In the genomic region with DNA sequence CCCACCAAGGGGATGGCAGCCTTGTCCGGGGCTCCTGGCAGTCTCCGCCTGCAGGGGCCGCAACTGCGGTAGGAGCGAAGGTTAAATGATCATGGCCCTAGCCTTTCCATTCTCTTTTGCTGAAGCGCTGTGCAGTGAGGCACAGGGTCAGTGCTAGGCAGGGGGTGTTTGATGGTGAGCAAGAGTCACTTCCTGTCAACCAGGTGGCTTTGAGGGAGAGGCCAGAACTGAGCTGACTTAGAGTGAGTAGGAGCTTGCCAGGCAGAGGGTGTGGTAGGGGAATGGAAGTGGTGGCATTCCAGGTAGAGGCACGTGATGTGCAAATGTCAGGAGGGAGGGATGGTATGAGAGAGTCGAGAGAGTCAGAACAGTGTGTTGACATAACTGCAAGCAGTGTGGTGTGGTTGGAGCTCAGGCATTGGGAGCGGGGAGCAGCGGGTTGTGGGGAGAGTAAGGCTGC, we compare ENCODE assay signal across 10 cellular contexts. TPM values are rescaled to one million over a fixed set of nuclear protein-coding genes. Genes with fewer than 3 reads are reported as not detected.
DNase-seq lines count a peak whose midpoint lies in the region; ATAC-seq and TF ChIP-seq lines count a peak whose summit lies in the region.
"Had no signal": no experiment of that assay in that cellular context is flagged by ENCODE, and none has a peak within 500 bp of the region (broad histone marks: within the 10 kb centered on the region; RNA-seq: fewer than 3 reads in every experiment).

No MANE protein-coding gene starts in this region.

- H3K4me1 ChIP-seq in CD8-positive, alpha-beta T cell (ENCODE audit: insufficient read depth, low read length) = no peaks in the 10 kb centered on the region

- intact Hi-C loops in CD8-positive, alpha-beta T cell (cut with DNase I, micrococcal nuclease) = no loop called here

- POLR2A ChIA-PET in CD8-positive, alpha-beta T cell (lab: Charles Lee) = interaction anchor here (1.0 kb wide), 1 partner anchor 29 kb away, joined by 4 read pairs; no protein-coding TSS in a partner anchor

- DNase-seq in CD8-positive, alpha-beta T cell = peak in 1 of 7 experiments; percentile 29
- DNase-seq in HK-2 (ENCODE audit: unreplicated experiment) (peak; percentile 17), brain microvascular endothelial cell (no peak), naive B cell (peak; percentile 9), NOMO-1 (lab: John Stamatoyannopoulos, UW; ENCODE audit: unreplicated experiment in 2 of 2) (no peak), retina (no peak), Kasumi-1 (lab: John Stamatoyannopoulos, UW) (no peak), AG08395 (ENCODE audit: low spot score) (no peak)
- DNase-seq: left cardiac atrium, NCI-H524 had no signal

- H3K36me3 Mint-ChIP-seq in CD8-positive, alpha-beta T cell = peaks cover 91% of the 10 kb centered on the region
- peaks cover 29 to 48% of the 10 kb centered on the region in 2 donors for H3K36me3 Mint-ChIP-seq in naive B cell

- H3K4me3 Mint-ChIP-seq in CD8-positive, alpha-beta T cell = no peak overlapping the region
- H3K4me3 Mint-ChIP-seq in naive B cell = peak overlapping the region in 6 of 8 donors; percentile 2 to 80 (median 36)

- peaks cover 5% of the 10 kb centered on the region for H3K36me3 ChIP-seq in CD8-positive, alpha-beta T cell (ENCODE audit: insufficient read depth, low read length)
- no peaks in the 10 kb centered on the region for H3K36me3 ChIP-seq in brain microvascular endothelial cell (replicated peaks)

- H3K9me3 Mint-ChIP-seq in CD8-positive, alpha-beta T cell = no peaks in the 10 kb centered on the region
- no peaks in the 10 kb centered on the region for H3K9me3 Mint-ChIP-seq in naive B cell

- no peaks in the 10 kb centered on the region for H3K9me3 ChIP-seq in CD8-positive, alpha-beta T cell (ENCODE audit: low read length)

- peak overlapping the region; percentile 89 for H3K27ac Mint-ChIP-seq in CD8-positive, alpha-beta T cell
- peak overlapping the region; percentile 99 for H3K27ac Mint-ChIP-seq in naive B cell

- H3K4me1 Mint-ChIP-seq in CD8-positive, alpha-beta T cell (ENCODE audit: low read depth) = peaks cover 9% of the 10 kb centered on the region
- H3K4me1 Mint-ChIP-seq in naive B cell = peaks cover 38 to 57% (median 39%) of the 10 kb centered on the region in 3 donors

- no peak for ATAC-seq in CD8-positive, alpha-beta T cell
- no peak for ATAC-seq in naive B cell (ENCODE audit: low read depth in 2 of 2)
- ATAC-seq: left cardiac atrium had no signal

- TF ChIP-seq CTCF in CD8-positive, alpha-beta T cell (IDR thresholded peaks at IDR 0.05) = no peak
- peak; percentile 8 for TF ChIP-seq CTCF in brain microvascular endothelial cell (IDR thresholded peaks at IDR 0.05; ENCODE audit: low read depth, low read length, missing control alignments)

- in situ Hi-C loops in brain microvascular endothelial cell (cut with HindIII; ENCODE audit: low pct_ligation_motif_present, low sequenced_read_pairs) = no loop called here

- no peak overlapping the region for H3K4me3 ChIP-seq in CD8-positive, alpha-beta T cell (ENCODE audit: low read depth, low read length)
- H3K4me3 ChIP-seq in brain microvascular endothelial cell (ENCODE audit: low read depth, low read length) = no peak overlapping the region

- no peak overlapping the region for H3K27ac ChIP-seq in CD8-positive, alpha-beta T cell (ENCODE audit: low read depth, low read length)
- no peak overlapping the region for H3K27ac ChIP-seq in brain microvascular endothelial cell

- CTCF ChIA-PET in CD8-positive, alpha-beta T cell (lab: Charles Lee) = interaction anchor here (0.9 to 1.1 kb wide), 4 partner anchors 8 to 254 kb away, joined by 3 to 5 read pairs (median 4); no protein-coding TSS in a partner anchor

- no peaks in the 10 kb centered on the region for H3K27me3 ChIP-seq in CD8-positive, alpha-beta T cell (ENCODE audit: insufficient read depth, low read length)
- H3K27me3 ChIP-seq in brain microvascular endothelial cell (replicated peaks) = no peaks in the 10 kb centered on the region

- no peaks in the 10 kb centered on the region for H3K27me3 Mint-ChIP-seq in CD8-positive, alpha-beta T cell (ENCODE audit: low read depth)
- no peaks in the 10 kb centered on the region for H3K27me3 Mint-ChIP-seq in naive B cell

RNA-seq across cellular contexts. Expression of gene AMPD3, which starts 33.1 kb away (rescaled TPM):
- total RNA-seq in CD8-positive, alpha-beta T cell = 10 to 100 TPM; 10.6 to 12.1 TPM
- polyA plus RNA-seq in naive B cell (ENCODE audit: low read depth in 6 of 6) = 10 to 100 TPM; 20.2 to 35.5 (median 27.3) TPM

RNA-seq across cellular contexts. Expression of gene RNF141, which starts 52.8 kb away (rescaled TPM):
- 10 to 100 TPM; 17.3 to 19.2 TPM for total RNA-seq in CD8-positive, alpha-beta T cell
- 100 to 1,000 TPM; 101 to 187 (median 132) TPM for polyA plus RNA-seq in naive B cell (ENCODE audit: low read depth in 6 of 6)

Comparison
In these comparisons a context has a peak if more than half of its experiments do, and no peak if none do; other contexts are left out.
1. DNase-seq: peak in HK-2 (single experiment) and naive B cell (single experiment); none in brain microvascular endothelial cell (single experiment), NOMO-1 (0 of 2), retina (single experiment), Kasumi-1 (0 of 2) and AG08395 (single experiment).